9 cellular contexts compared by ENCODE assay signal in the genomic region with DNA sequence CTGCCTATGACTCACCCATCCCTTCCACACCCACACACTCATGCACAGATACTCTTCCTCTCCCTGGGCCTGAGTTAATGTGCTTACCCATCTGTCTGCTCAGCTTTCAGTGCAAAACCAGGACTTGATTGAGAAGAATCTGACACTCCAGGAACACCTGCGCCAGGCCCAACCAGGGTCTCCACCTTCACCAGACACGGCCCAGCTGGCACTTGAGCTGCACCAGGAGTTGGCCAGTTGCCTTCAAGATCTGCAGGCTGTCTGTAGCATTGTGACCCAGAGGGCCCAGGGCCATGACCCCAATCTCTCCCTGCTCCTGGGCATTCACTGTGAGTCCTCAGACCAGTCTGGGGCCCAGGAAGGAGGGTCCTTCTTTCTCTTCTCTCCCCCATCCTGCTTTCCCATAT. TPM values are rescaled to one million over a fixed set of nuclear protein-coding genes. Genes with fewer than 3 reads are reported as not detected.
DNase-seq lines count a peak whose midpoint lies in the region; ATAC-seq and TF ChIP-seq lines count a peak whose summit lies in the region.
"Had no signal": no experiment of that assay in that cellular context is flagged by ENCODE, and none has a peak within 500 bp of the region (broad histone marks: within the 10 kb centered on the region; RNA-seq: fewer than 3 reads in every experiment).

No MANE protein-coding gene starts in this region.

- no peak for ATAC-seq in psoas muscle
- ATAC-seq in esophagus mucosa, result no peak
- ATAC-seq in GM18858 (IDR thresholded peaks at IDR 0.05; ENCODE audit: unreplicated experiment), result no peak

- WGBS in psoas muscle, 3 donors, result 36 to 58% (median 42%) methylated on average over 2 of the region's 2 CpGs

- no peaks in the 10 kb centered on the region for H3K27me3 ChIP-seq in CD4-positive, alpha-beta memory T cell (ENCODE audit: insufficient read depth, low read length)
- no peaks in the 10 kb centered on the region for H3K27me3 ChIP-seq in effector memory CD4-positive, alpha-beta T cell (replicated peaks; ENCODE audit: control insufficient read depth, insufficient read depth, low read length, poor library complexity, severe bottlenecking)
- H3K27me3 ChIP-seq in psoas muscle (ENCODE audit: insufficient read depth in 3 of 3, low read length in 2 of 3), result no peaks in the 10 kb centered on the region

- peaks cover 56% of the 10 kb centered on the region for H3K4me1 ChIP-seq in CD4-positive, alpha-beta memory T cell (ENCODE audit: insufficient read depth, low read length)
- peaks cover 56% of the 10 kb centered on the region for H3K4me1 ChIP-seq in effector memory CD4-positive, alpha-beta T cell (ENCODE audit: control insufficient read depth, insufficient read depth, low read length, poor library complexity, severe bottlenecking)
- peaks cover 69% of the 10 kb centered on the region for H3K4me1 ChIP-seq in psoas muscle

- peak overlapping the region; percentile 82 for H3K27ac ChIP-seq in CD4-positive, alpha-beta memory T cell (ENCODE audit: low read depth, low read length)
- peak overlapping the region; percentile 94 for H3K27ac ChIP-seq in effector memory CD4-positive, alpha-beta T cell (ENCODE audit: insufficient read depth, low read length, poor library complexity, severe bottlenecking)
- H3K27ac ChIP-seq in psoas muscle, result peak overlapping the region; percentile 92

- peak overlapping the region; percentile 94 to 100 (median 98) for H3K27ac Mint-ChIP-seq in CD4-positive, alpha-beta memory T cell

- no peak for DNase-seq in CD4-positive, alpha-beta memory T cell
- DNase-seq in NOMO-1 (lab: John Stamatoyannopoulos, UW; ENCODE audit: unreplicated experiment in 2 of 2), result peak; percentile 81 to 92
- DNase-seq in effector memory CD4-positive, alpha-beta T cell, result no peak
- peak in 1 of 2 donors; percentile 74 for DNase-seq in psoas muscle
- DNase-seq in stimulated activated CD4-positive, alpha-beta T cell treated with anti-CD3 and anti-CD28 coated beads, Interleukin-12 subunit alpha, Interleukin-12 subunit beta, amount 100 ng/mL, for 4 hours, result no peak
- DNase-seq in NCI-H2227 treated with DMSO at 0.1 percent for 48 hours (lab: John Stamatoyannopoulos, UW), result no peak

- CTCF ChIA-PET in CD4-positive, alpha-beta memory T cell (lab: Charles Lee; ENCODE audit: partially characterized antibody), result interaction anchor here (0.7 to 21.6 kb wide), 18 partner anchors 10 to 144 kb away, joined by 3 to 1027 read pairs (median 12); a partner anchor contains a TSS

- intact Hi-C loops in CD4-positive, alpha-beta memory T cell (cut with micrococcal nuclease), result loop anchor here (1.0 to 2.0 kb wide), 4 partner anchors 8 to 194 kb away; a partner anchor contains a TSS
- intact Hi-C loops in psoas muscle (cut with DNase I), result no loop called here

- H3K9me3 ChIP-seq in CD4-positive, alpha-beta memory T cell (ENCODE audit: control insufficient read depth in 1 of 2, low read length in 2 of 2), result no peaks in the 10 kb centered on the region
- no peaks in the 10 kb centered on the region for H3K9me3 ChIP-seq in effector memory CD4-positive, alpha-beta T cell (ENCODE audit: control insufficient read depth, low read length)
- no peaks in the 10 kb centered on the region for H3K9me3 ChIP-seq in psoas muscle

- H3K27me3 Mint-ChIP-seq in CD4-positive, alpha-beta memory T cell, result no peaks in the 10 kb centered on the region

- H3K4me3 Mint-ChIP-seq in CD4-positive, alpha-beta memory T cell, result peak overlapping the region; percentile 15 to 90 (median 68)

- H3K9me3 Mint-ChIP-seq in CD4-positive, alpha-beta memory T cell, result no peaks in the 10 kb centered on the region

- H3K4me3 ChIP-seq in CD4-positive, alpha-beta memory T cell (ENCODE audit: low read length in 2 of 2), result no peak overlapping the region
- H3K4me3 ChIP-seq in effector memory CD4-positive, alpha-beta T cell (ENCODE audit: insufficient read depth, low read depth, low read length, poor library complexity, severe bottlenecking), result peak overlapping the region; percentile 2
- no peak overlapping the region for H3K4me3 ChIP-seq in psoas muscle
- H3K4me3 ChIP-seq: SK-N-MC had no signal

- POLR2A ChIA-PET in CD4-positive, alpha-beta memory T cell (lab: Charles Lee; ENCODE audit: partially characterized antibody), result interaction anchor here (0.6 to 38.6 kb wide), 15 partner anchors 12 to 164 kb away, joined by 3 to 3358 read pairs (median 8); a partner anchor contains a TSS

- TF ChIP-seq CTCF in psoas muscle (IDR thresholded peaks at IDR 0.05), result no peak

- peaks cover 6% of the 10 kb centered on the region for H3K36me3 ChIP-seq in CD4-positive, alpha-beta memory T cell (ENCODE audit: insufficient read depth, low read length)
- H3K36me3 ChIP-seq in effector memory CD4-positive, alpha-beta T cell (ENCODE audit: control insufficient read depth, insufficient read depth, low read length), result peaks cover 20% of the 10 kb centered on the region
- H3K36me3 ChIP-seq in psoas muscle (ENCODE audit: insufficient read depth in 1 of 2, low read depth in 1 of 2), result peaks cover 4 to 64% of the 10 kb centered on the region in 2 donors

- H3K4me1 Mint-ChIP-seq in CD4-positive, alpha-beta memory T cell, result peaks cover 37 to 58% (median 47%) of the 10 kb centered on the region in 4 donors

- peaks cover 17 to 44% of the 10 kb centered on the region in 2 donors for H3K36me3 Mint-ChIP-seq in CD4-positive, alpha-beta memory T cell

RNA-seq across cellular contexts. Expression of a gene that starts 3.5 kb away (rescaled TPM):
- total RNA-seq in CD4-positive, alpha-beta memory T cell, result 100 to 1,000 TPM; 293 to 305 TPM
- polyA plus RNA-seq in CD4-positive, alpha-beta memory T cell, result 1,000 to 10,000 TPM in 1 of 2 donors, 100 to 1,000 TPM in 1; 979 to 1,531 TPM
- 10 to 100 TPM; 21.4 to 30.6 (median 22.6) TPM for total RNA-seq in psoas muscle
- polyA plus RNA-seq in psoas muscle, result 10 to 100 TPM; 10.9 to 78.1 (median 18.2) TPM
- 242 TPM for total RNA-seq in esophagus mucosa

RNA-seq across cellular contexts. Expression of a gene that starts 30.0 kb away (rescaled TPM):
- total RNA-seq in CD4-positive, alpha-beta memory T cell, result 100 to 1,000 TPM; 115 to 117 TPM
- polyA plus RNA-seq in CD4-positive, alpha-beta memory T cell, result 10 to 100 TPM; 13.3 to 17.4 TPM
- total RNA-seq in psoas muscle, result 1 to 10 TPM; 3.5 to 7.0 (median 3.9) TPM
- 1 to 10 TPM; 3.9 to 6.8 (median 5.8) TPM for polyA plus RNA-seq in psoas muscle
- 7.2 TPM for total RNA-seq in esophagus mucosa

RNA-seq across cellular contexts. Expression of a gene that starts 41.3 kb away (rescaled TPM):
- 1,000 to 10,000 TPM; 1,302 to 1,324 TPM for total RNA-seq in CD4-positive, alpha-beta memory T cell
- over 10,000 TPM in 1 of 2 donors, 1,000 to 10,000 TPM in 1; 8,660 to 12,303 TPM for polyA plus RNA-seq in CD4-positive, alpha-beta memory T cell
- total RNA-seq in psoas muscle, result 1 to 10 TPM; 2.1 to 4.2 (median 4.1) TPM
- polyA plus RNA-seq in psoas muscle, result 1 to 10 TPM; 2.9 to 3.9 (median 3.6) TPM
- 7.5 TPM for total RNA-seq in esophagus mucosa

RNA-seq across cellular contexts. Expression of a gene that starts 42.4 kb away (rescaled TPM):
- 10 to 100 TPM; 20.4 to 21.9 TPM for total RNA-seq in CD4-positive, alpha-beta memory T cell
- 1 to 10 TPM; 6.7 to 9.4 TPM for polyA plus RNA-seq in CD4-positive, alpha-beta memory T cell
- total RNA-seq in psoas muscle (10 to 100 TPM; 16.0 to 52.5 (median 41.1) TPM), esophagus mucosa (8.7 TPM)
- polyA plus RNA-seq in psoas muscle, result 10 to 100 TPM; 14.8 to 24.2 (median 18.0) TPM

Comparison
In these comparisons a context has a peak if more than half of its experiments do, and no peak if none do; other contexts are left out.
1. DNase-seq: peak in NOMO-1 (2 of 2); none in CD4-positive, alpha-beta memory T cell (0 of 5), effector memory CD4-positive, alpha-beta T cell (0 of 3), stimulated activated CD4-positive, alpha-beta T cell treated with anti-CD3 and anti-CD28 coated beads, Interleukin-12 subunit alpha, Interleukin-12 subunit beta, amount 100 ng/mL, for 4 hours (single experiment) and NCI-H2227 treated with DMSO at 0.1 percent for 48 hours (single experiment).
2. RNA of a gene that starts 30.0 kb away (total RNA-seq): 115 to 117 TPM in CD4-positive, alpha-beta memory T cell; 7.2 TPM in esophagus mucosa (single experiment) and 3.5 to 7.0 TPM in psoas muscle; every median in the first group is over 10 times any median in the second.
3. RNA of a gene that starts 41.3 kb away (total RNA-seq): 1,302 to 1,324 TPM in CD4-positive, alpha-beta memory T cell; 7.5 TPM in esophagus mucosa (single experiment) and 2.1 to 4.2 TPM in psoas muscle; every median in the first group is over 100 times any median in the second.
4. Peak in every context shown above with its lines, with median percentiles within 50 percentile points of each other: H3K27ac ChIP-seq.